9 cellular contexts compared by ENCODE assay signal in the genomic region with DNA sequence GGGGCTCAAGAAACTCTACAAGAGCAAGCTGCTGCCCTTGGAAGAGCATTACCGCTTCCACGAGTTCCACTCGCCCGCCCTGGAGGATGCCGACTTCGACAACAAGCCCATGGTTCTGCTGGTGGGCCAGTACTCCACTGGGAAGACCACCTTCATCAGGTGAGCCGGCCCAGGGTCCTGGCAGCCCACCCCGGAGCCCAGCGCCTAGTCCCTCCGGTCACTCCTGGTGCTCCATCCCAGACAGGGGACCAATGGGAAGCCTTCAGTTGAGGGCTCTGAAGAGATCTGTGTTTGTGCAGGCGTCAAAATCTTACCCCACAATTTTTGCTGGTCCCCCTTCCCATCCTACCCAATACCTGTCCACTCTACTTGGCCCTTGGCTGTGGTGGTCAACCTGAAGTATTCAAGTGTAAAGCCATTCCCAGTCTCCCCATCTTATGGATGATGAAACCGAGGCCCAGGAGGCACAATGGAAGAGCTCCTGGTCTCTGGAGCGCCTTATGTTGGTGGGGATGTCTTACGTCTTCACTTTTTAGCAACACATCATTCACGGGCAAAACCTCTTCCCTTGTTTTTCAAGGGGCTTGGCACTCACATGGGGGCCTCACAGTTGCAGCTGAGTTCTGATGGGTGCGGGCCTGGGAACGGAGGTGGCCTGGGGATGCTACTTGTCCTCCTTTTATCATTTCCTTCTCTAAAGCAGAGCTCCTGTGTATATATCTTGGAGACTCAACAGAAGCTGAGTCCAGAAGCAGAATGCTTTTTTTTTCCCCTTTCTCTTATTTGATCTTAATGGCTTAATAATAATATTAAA. TPM values are rescaled to one million over a fixed set of nuclear protein-coding genes. Genes with fewer than 3 reads are reported as not detected.
DNase-seq lines count a peak whose midpoint lies in the region; ATAC-seq and TF ChIP-seq lines count a peak whose summit lies in the region.
"Had no signal": no experiment of that assay in that cellular context is flagged by ENCODE, and none has a peak within 500 bp of the region (broad histone marks: within the 10 kb centered on the region; RNA-seq: fewer than 3 reads in every experiment).

No MANE protein-coding gene starts in this region.

- H3K27me3 Mint-ChIP-seq in activated naive CD4-positive, alpha-beta T cell treated with anti-CD3 and anti-CD28 coated beads, Interleukin-2, amount 10 ng/mL, durations not matched to agents 7 days and 5 days: peaks cover 16% of the 10 kb centered on the region
- peaks cover 25% of the 10 kb centered on the region for H3K27me3 Mint-ChIP-seq in central memory CD8-positive, alpha-beta T cell
- no peaks in the 10 kb centered on the region for H3K27me3 Mint-ChIP-seq in mesothelial cell of epicardium (ENCODE audit: low read depth)

- H3K9me3 Mint-ChIP-seq in activated naive CD4-positive, alpha-beta T cell treated with anti-CD3 and anti-CD28 coated beads, Interleukin-2, amount 10 ng/mL, durations not matched to agents 7 days and 5 days: no peaks in the 10 kb centered on the region
- H3K9me3 Mint-ChIP-seq in central memory CD8-positive, alpha-beta T cell: no peaks in the 10 kb centered on the region
- no peaks in the 10 kb centered on the region for H3K9me3 Mint-ChIP-seq in mesothelial cell of epicardium

- peak overlapping the region; percentile 51 for H3K4me3 Mint-ChIP-seq in activated naive CD4-positive, alpha-beta T cell treated with anti-CD3 and anti-CD28 coated beads, Interleukin-2, amount 10 ng/mL, durations not matched to agents 7 days and 5 days
- peak overlapping the region; percentile 77 for H3K4me3 Mint-ChIP-seq in central memory CD8-positive, alpha-beta T cell
- peak overlapping the region; percentile 76 for H3K4me3 Mint-ChIP-seq in mesothelial cell of epicardium

- H3K27ac Mint-ChIP-seq in activated naive CD4-positive, alpha-beta T cell treated with anti-CD3 and anti-CD28 coated beads, Interleukin-2, amount 10 ng/mL, durations not matched to agents 7 days and 5 days: peak overlapping the region; percentile 58
- H3K27ac Mint-ChIP-seq in central memory CD8-positive, alpha-beta T cell (ENCODE audit: low read depth): peak overlapping the region; percentile 33
- H3K27ac Mint-ChIP-seq in mesothelial cell of epicardium: no peak overlapping the region

- CTCF ChIA-PET in activated naive CD4-positive, alpha-beta T cell treated with anti-CD3 and anti-CD28 coated beads, Interleukin-2, amount 10 ng/mL, durations not matched to agents 7 days and 5 days (lab: Charles Lee): interaction anchor here (3.1 kb wide), 1 partner anchor 99 kb away, joined by 13 read pairs; no protein-coding TSS in a partner anchor

- peaks cover 15% of the 10 kb centered on the region for H3K4me1 Mint-ChIP-seq in activated naive CD4-positive, alpha-beta T cell treated with anti-CD3 and anti-CD28 coated beads, Interleukin-2, amount 10 ng/mL, durations not matched to agents 7 days and 5 days
- H3K4me1 Mint-ChIP-seq in central memory CD8-positive, alpha-beta T cell: peaks cover 42% of the 10 kb centered on the region
- peaks cover 61% of the 10 kb centered on the region for H3K4me1 Mint-ChIP-seq in mesothelial cell of epicardium

- no peak for TF ChIP-seq CTCF in mesothelial cell of epicardium (IDR thresholded peaks at IDR 0.05; ENCODE audit: unreplicated experiment)

- ATAC-seq in central memory CD8-positive, alpha-beta T cell (replicated peaks; ENCODE audit: extremely low read depth, poor library complexity, severe bottlenecking): no peak
- ATAC-seq in left colon: no peak

- no peak for DNase-seq in activated naive CD4-positive, alpha-beta T cell treated with anti-CD3 and anti-CD28 coated beads, Interleukin-2, amount 10 ng/mL, durations not matched to agents 7 days and 5 days
- no peak for DNase-seq in activated naive CD4-positive, alpha-beta T cell (lab: John Stamatoyannopoulos, UW)
- DNase-seq in central memory CD8-positive, alpha-beta T cell (ENCODE audit: low spot score in 2 of 2): no peak
- DNase-seq in mesothelial cell of epicardium (ENCODE audit: low spot score in 2 of 2, unreplicated experiment in 2 of 2): no peak
- DNase-seq in ureter (ENCODE audit: low spot score): peak; percentile 28
- no peak for DNase-seq in activated CD4-positive, CD25-positive, alpha-beta regulatory T cell treated with anti-CD3 and anti-CD28 coated beads, Interleukin-2, amount 50 U/mL, for 72 hours
- DNase-seq in left colon: no peak
- DNase-seq in NCI-H187 (lab: John Stamatoyannopoulos, UW): no peak
- DNase-seq: DMS79 treated with DMSO at 0.1 percent for 48 hours had no signal

- intact Hi-C loops in left colon (cut with DNase I, micrococcal nuclease): no loop called here

- H3K36me3 Mint-ChIP-seq in activated naive CD4-positive, alpha-beta T cell treated with anti-CD3 and anti-CD28 coated beads, Interleukin-2, amount 10 ng/mL, durations not matched to agents 7 days and 5 days: no peaks in the 10 kb centered on the region
- H3K36me3 Mint-ChIP-seq in central memory CD8-positive, alpha-beta T cell (ENCODE audit: insufficient read depth): no peaks in the 10 kb centered on the region
- no peaks in the 10 kb centered on the region for H3K36me3 Mint-ChIP-seq in mesothelial cell of epicardium

RNA-seq across cellular contexts. Expression of gene EHD3, which starts 0.9 kb away (rescaled TPM):
- 12.7 to 13.2 TPM (median 12.9 TPM) in 3 replicates for total RNA-seq in mesothelial cell of epicardium
- total RNA-seq in ureter: 12.7 TPM
- 1 to 10 TPM; 1.2 to 1.7 TPM for total RNA-seq in left colon

RNA-seq across cellular contexts. Expression of gene CAPN14, which starts 17.6 kb away (rescaled TPM):
- 0.40 to 0.54 TPM (median 0.47 TPM) in 3 replicates for total RNA-seq in mesothelial cell of epicardium
- 0.62 TPM for total RNA-seq in ureter
- total RNA-seq in left colon: under 1 TPM; 0.09 to 0.47 TPM
